Comparison of ENCODE assay signal across 25 cellular contexts in genomic region chr2:131580187-131580586, GRCh38. TPM values are rescaled to one million over a fixed set of nuclear protein-coding genes. Genes with fewer than 3 reads are reported as not detected.
DNase-seq lines count a peak whose midpoint lies in the region; ATAC-seq and TF ChIP-seq lines count a peak whose summit lies in the region.
"Had no signal": no experiment of that assay in that cellular context is flagged by ENCODE, and none has a peak within 500 bp of the region (broad histone marks: within the 10 kb centered on the region; RNA-seq: fewer than 3 reads in every experiment).

No MANE protein-coding gene starts in this region.

- intact Hi-C loops in HCT116 (cut with micrococcal nuclease) = no loop called here

- H3K9me2 ChIP-seq in HCT116 (ENCODE audit: insufficient read depth) = no peaks in the 10 kb centered on the region

- no peaks in the 10 kb centered on the region for H3K36me3 ChIP-seq in HCT116 (ENCODE audit: control insufficient read depth in 1 of 2, insufficient read depth in 2 of 2, low read length in 2 of 2)
- H3K36me3 ChIP-seq: BLaER1, HAP-1, SJCRH30 had no signal

- H3K9me3 ChIP-seq in HCT116 (ENCODE audit: control insufficient read depth in 1 of 2, insufficient read depth in 1 of 2, low read depth in 1 of 2, low read length in 2 of 2) = no peaks in the 10 kb centered on the region
- H3K9me3 ChIP-seq: BLaER1, HAP-1, SJCRH30 had no signal

- RAD21 ChIA-PET in HCT116 (lab: Charles Lee; ENCODE audit: low non-redundant PET in 1 of 2, low total read pairs in 2 of 2, uncharacterized antibody in 2 of 2, unreplicated experiment in 2 of 2) = no interaction called here

- H3K27me3 ChIP-seq in HCT116 (ENCODE audit: insufficient read depth, low read length) = peaks cover 85% of the 10 kb centered on the region
- H3K27me3 ChIP-seq: BLaER1 had no signal

- no peaks in the 10 kb centered on the region; a peak in 1 of 4 replicates for H3K4me1 ChIP-seq in HCT116 (ENCODE audit: control insufficient read depth in 1 of 2, insufficient read depth in 2 of 2, low read length in 2 of 2)
- H3K4me1 ChIP-seq: HAP-1, SJCRH30 had no signal

- H3K4me2 ChIP-seq in HCT116 (ENCODE audit: low read length) = peak overlapping the region; percentile 24; the same call in 1 of the 2 replicates
- H3K4me2 ChIP-seq: BLaER1 had no signal

- H3K27ac ChIP-seq in HCT116 (ENCODE audit: low read depth, low read length) = no peak overlapping the region
- H3K27ac ChIP-seq: 22Rv1, BLaER1, GM23248, SJCRH30 had no signal

- H3K4me3 ChIP-seq in GM12865 (ENCODE audit: low read depth, low read length) = no peak overlapping the region
- no peak overlapping the region for H3K4me3 ChIP-seq in HCT116 (replicated peaks in 1 of 2; ENCODE audit: low read depth in 1 of 2, low read length in 2 of 2)
- H3K4me3 ChIP-seq: BLaER1, GM23248, HAP-1, SJCRH30 had no signal

- no peak overlapping the region for H3K9ac ChIP-seq in HCT116 (ENCODE audit: low read length)
- H3K9ac ChIP-seq: BLaER1, GM23248 had no signal

- BruUV-seq in HCT116 (replicated peaks; lab: Mats Ljungman, UMichigan) = no TSS peak

- TF ChIP-seq CTCF in GM12865 (IDR thresholded peaks at IDR 0.05; ENCODE audit: insufficient read depth, low read depth, low read length, missing control alignments) (no peak), HCT116 (IDR thresholded peaks at IDR 0.05 in 2 of 3, conservative IDR thresholded peaks at IDR 0.05 in 1 of 3; ENCODE audit: borderline replicate concordance in 1 of 3, insufficient read depth in 1 of 3, low read depth in 2 of 3, low read length in 2 of 3) (peak in 1 of 3 experiments; percentile 20; a peak in 1 of 6 replicates)

- CTCF ChIA-PET in HCT116 (lab: Charles Lee) = no interaction called here

- H3K79me2 ChIP-seq in HCT116 (ENCODE audit: insufficient read depth, low read length) = no peaks in the 10 kb centered on the region

- no peak for TF ChIP-seq RAD21 in HCT116 (IDR thresholded peaks at IDR 0.05; ENCODE audit: low read depth)

- no peak for TF ChIP-seq POLR2A in HCT116 (IDR thresholded peaks at IDR 0.05; ENCODE audit: borderline replicate concordance, extremely low read depth, insufficient read depth, insufficient read length)

- peak in 2 of 3 experiments; percentile 3 to 29 for DNase-seq in NCI-H1417 (lab: John Stamatoyannopoulos, UW)
- no peak for DNase-seq in NCI-H1417 treated with DMSO at 0.1 percent for 48 hours (lab: John Stamatoyannopoulos, UW)
- peak; percentile 77 for DNase-seq in GM12865 (ENCODE audit: low read depth)
- peak; percentile 7 for DNase-seq in HCT116 (ENCODE audit: low read depth, low spot score)
- DNase-seq in RPMI8226 = peak; percentile 65
- no peak for DNase-seq in CD1c-positive myeloid dendritic cell (ENCODE audit: extremely low spot score)
- no peak for DNase-seq in activated naive CD4-positive, alpha-beta T cell (lab: John Stamatoyannopoulos, UW)
- DNase-seq: ACHN; Calu3; CD4-positive, alpha-beta memory T cell; GF-D8; GM23248; Karpas-422; MV-4-11; NCI-H1105 treated with DMSO at 0.1 percent for 48 hours; NCI-H1694 treated with DMSO at 0.1 percent for 48 hours; NCI-H226; NCI-H510A treated with DMSO at 0.1 percent for 48 hours; SJCRH30; T-cell had no signal

- no peaks in the 10 kb centered on the region for H4K20me1 ChIP-seq in HCT116 (ENCODE audit: insufficient read depth)
- H4K20me1 ChIP-seq: BLaER1 had no signal

- POLR2A ChIA-PET in HCT116 (lab: Charles Lee) = no interaction called here

- peak; percentile 92 for ATAC-seq in HCT116
- ATAC-seq in HG02840 (IDR thresholded peaks at IDR 0.05; ENCODE audit: low FRiP score, unreplicated experiment) = no peak
- ATAC-seq: T-cell had no signal

- no peak overlapping the region for H2AFZ ChIP-seq in HCT116 (ENCODE audit: low read depth, low read length, poor library complexity, severe bottlenecking)
- H2AFZ ChIP-seq: GM23248 had no signal

TF ChIP-seq in HCT116, 20 proteins besides CTCF, POLR2A, EP300 and RAD21:
- TF ChIP-seq JUND (IDR thresholded peaks at IDR 0.05) (no peak), ZFX (IDR thresholded peaks at IDR 0.05) (no peak), SRF (IDR thresholded peaks at IDR 0.05; ENCODE audit: low read depth) (no peak), TCF7L2 (IDR thresholded peaks at IDR 0.05; ENCODE audit: borderline replicate concordance, extremely low read depth, insufficient read depth, insufficient read length) (no peak), CBX3 (IDR thresholded peaks at IDR 0.05; ENCODE audit: low read depth) (no peak), ELF1 (IDR thresholded peaks at IDR 0.05; ENCODE audit: borderline replicate concordance, low read depth) (no peak), SP1 (IDR thresholded peaks at IDR 0.05; ENCODE audit: low read depth) (no peak), POLR2AphosphoS5 (IDR thresholded peaks at IDR 0.05; ENCODE audit: low read depth, low read length) (no peak), CEBPB (IDR thresholded peaks at IDR 0.05; ENCODE audit: low read depth) (no peak), ATF3 (IDR thresholded peaks at IDR 0.05) (no peak), EGR1 (IDR thresholded peaks at IDR 0.05; ENCODE audit: low read depth) (no peak), EZH2 (IDR thresholded peaks at IDR 0.05) (no peak), SIN3A (IDR thresholded peaks at IDR 0.05; ENCODE audit: low read depth) (no peak)
- TF ChIP-seq, protein P1, sequence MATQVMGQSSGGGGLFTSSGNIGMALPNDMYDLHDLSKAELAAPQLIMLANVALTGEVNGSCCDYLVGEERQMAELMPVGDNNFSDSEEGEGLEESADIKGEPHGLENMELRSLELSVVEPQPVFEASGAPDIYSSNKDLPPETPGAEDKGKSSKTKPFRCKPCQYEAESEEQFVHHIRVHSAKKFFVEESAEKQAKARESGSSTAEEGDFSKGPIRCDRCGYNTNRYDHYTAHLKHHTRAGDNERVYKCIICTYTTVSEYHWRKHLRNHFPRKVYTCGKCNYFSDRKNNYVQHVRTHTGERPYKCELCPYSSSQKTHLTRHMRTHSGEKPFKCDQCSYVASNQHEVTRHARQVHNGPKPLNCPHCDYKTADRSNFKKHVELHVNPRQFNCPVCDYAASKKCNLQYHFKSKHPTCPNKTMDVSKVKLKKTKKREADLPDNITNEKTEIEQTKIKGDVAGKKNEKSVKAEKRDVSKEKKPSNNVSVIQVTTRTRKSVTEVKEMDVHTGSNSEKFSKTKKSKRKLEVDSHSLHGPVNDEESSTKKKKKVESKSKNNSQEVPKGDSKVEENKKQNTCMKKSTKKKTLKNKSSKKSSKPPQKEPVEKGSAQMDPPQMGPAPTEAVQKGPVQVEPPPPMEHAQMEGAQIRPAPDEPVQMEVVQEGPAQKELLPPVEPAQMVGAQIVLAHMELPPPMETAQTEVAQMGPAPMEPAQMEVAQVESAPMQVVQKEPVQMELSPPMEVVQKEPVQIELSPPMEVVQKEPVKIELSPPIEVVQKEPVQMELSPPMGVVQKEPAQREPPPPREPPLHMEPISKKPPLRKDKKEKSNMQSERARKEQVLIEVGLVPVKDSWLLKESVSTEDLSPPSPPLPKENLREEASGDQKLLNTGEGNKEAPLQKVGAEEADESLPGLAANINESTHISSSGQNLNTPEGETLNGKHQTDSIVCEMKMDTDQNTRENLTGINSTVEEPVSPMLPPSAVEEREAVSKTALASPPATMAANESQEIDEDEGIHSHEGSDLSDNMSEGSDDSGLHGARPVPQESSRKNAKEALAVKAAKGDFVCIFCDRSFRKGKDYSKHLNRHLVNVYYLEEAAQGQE (IDR thresholded peaks at IDR 0.05; ENCODE audit: low read depth) = no peak
- TF ChIP-seq, protein P2, sequence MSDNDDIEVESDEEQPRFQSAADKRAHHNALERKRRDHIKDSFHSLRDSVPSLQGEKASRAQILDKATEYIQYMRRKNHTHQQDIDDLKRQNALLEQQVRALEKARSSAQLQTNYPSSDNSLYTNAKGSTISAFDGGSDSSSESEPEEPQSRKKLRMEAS (IDR thresholded peaks at IDR 0.05) = no peak
- TF ChIP-seq, protein P3, sequence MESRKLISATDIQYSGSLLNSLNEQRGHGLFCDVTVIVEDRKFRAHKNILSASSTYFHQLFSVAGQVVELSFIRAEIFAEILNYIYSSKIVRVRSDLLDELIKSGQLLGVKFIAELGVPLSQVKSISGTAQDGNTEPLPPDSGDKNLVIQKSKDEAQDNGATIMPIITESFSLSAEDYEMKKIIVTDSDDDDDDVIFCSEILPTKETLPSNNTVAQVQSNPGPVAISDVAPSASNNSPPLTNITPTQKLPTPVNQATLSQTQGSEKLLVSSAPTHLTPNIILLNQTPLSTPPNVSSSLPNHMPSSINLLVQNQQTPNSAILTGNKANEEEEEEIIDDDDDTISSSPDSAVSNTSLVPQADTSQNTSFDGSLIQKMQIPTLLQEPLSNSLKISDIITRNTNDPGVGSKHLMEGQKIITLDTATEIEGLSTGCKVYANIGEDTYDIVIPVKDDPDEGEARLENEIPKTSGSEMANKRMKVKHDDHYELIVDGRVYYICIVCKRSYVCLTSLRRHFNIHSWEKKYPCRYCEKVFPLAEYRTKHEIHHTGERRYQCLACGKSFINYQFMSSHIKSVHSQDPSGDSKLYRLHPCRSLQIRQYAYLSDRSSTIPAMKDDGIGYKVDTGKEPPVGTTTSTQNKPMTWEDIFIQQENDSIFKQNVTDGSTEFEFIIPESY (IDR thresholded peaks at IDR 0.05; ENCODE audit: extremely low read depth, insufficient replicate concordance, low read length) = no peak

RNA-seq across cellular contexts. Expression of gene CCDC74A, which starts 52.5 kb away (rescaled TPM):
- 13.6 TPM for total RNA-seq in HCT116 (2021; ENCODE audit: unreplicated experiment)
- polyA plus RNA-seq in HCT116 (2012) = 9.8 and 12.8 TPM in 2 replicates
- total RNA-seq: SJCRH30 had no signal
- polyA plus RNA-seq: IgD-negative memory B cell had no signal

Comparison
In these comparisons a context has a peak if more than half of its experiments do, and no peak if none do; other contexts are left out.
1. DNase-seq: peak in NCI-H1417 (2 of 3), GM12865 (single experiment), HCT116 (single experiment) and RPMI8226 (single experiment); none in NCI-H1417 treated with DMSO at 0.1 percent for 48 hours (single experiment), CD1c-positive myeloid dendritic cell (single experiment) and activated naive CD4-positive, alpha-beta T cell (0 of 4).